ENCODE assay signal across 19 cellular contexts in the genomic region with DNA sequence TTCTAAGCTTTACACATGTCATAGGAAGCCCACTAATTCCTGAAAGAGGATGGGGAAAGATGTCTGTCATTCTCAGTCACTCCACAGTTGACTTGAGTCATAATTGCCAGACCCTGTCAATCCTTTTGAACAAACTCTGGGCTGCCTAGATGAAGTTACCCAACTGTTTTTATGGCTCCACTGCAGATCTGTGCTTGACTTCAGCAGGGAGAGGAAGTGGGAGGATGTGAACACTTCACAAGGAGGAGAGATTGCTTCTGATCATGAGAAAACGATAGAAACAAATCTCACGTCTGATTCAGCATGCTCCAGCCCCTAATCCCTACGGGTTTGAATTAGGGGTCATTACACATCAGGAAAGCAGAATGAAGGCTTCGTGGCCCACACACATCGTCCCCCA.
DNase-seq lines count a peak whose midpoint lies in the region; ATAC-seq and TF ChIP-seq lines count a peak whose summit lies in the region.
"Had no signal": no experiment of that assay in that cellular context is flagged by ENCODE, and none has a peak within 500 bp of the region (broad histone marks: within the 10 kb centered on the region; RNA-seq: fewer than 3 reads in every experiment).

No MANE protein-coding gene starts in this region.

- ATAC-seq in activated naive CD4-positive, alpha-beta T cell treated with anti-CD3 and anti-CD28 coated beads, Interleukin-2, amount 50 U/mL, for 72 hours, result peak; percentile 13 to 40
- no peak for ATAC-seq in GM21423 (IDR thresholded peaks at IDR 0.05; ENCODE audit: unreplicated experiment)
- ATAC-seq: HCT116, SK-N-SH treated with all-trans-retinoic acid at 6 μM for 48 hours had no signal

- H3K27me3 ChIP-seq in esophagus muscularis mucosa (no peaks in the 10 kb centered on the region), dorsolateral prefrontal cortex (no peaks in the 10 kb centered on the region)
- H3K27me3 ChIP-seq: BLaER1, SJCRH30 had no signal

- no peak for DNase-seq in activated naive CD4-positive, alpha-beta T cell treated with anti-CD3 and anti-CD28 coated beads, Interleukin-2, amount 50 U/mL, for 72 hours (ENCODE audit: low spot score in 2 of 2)
- DNase-seq in activated naive CD4-positive, alpha-beta T cell treated with anti-CD3 and anti-CD28 coated beads, Interleukin-2, amount 50 U/mL, for 16 hours, result no peak
- DNase-seq in Jurkat, Clone E6-1 (ENCODE audit: low read depth, low spot score), result peak; percentile 32
- DNase-seq in NOMO-1 (lab: John Stamatoyannopoulos, UW; ENCODE audit: unreplicated experiment in 2 of 2) (peak; percentile 59 to 83), esophagus muscularis mucosa (ENCODE audit: extremely low spot score) (peak; percentile 14), retina (no peak), dorsolateral prefrontal cortex (no peak)
- DNase-seq: CD4-positive, CD25-positive, alpha-beta regulatory T cell; IMR-90; NCI-H2029; NCI-H446; NCI-H524 treated with DMSO at 0.1 percent for 48 hours; NCI-H774; OCI-M1; SJCRH30 had no signal

- TF ChIP-seq EP300 in esophagus muscularis mucosa (IDR thresholded peaks at IDR 0.05), result no peak

- TF ChIP-seq POLR2A in esophagus muscularis mucosa (IDR thresholded peaks at IDR 0.05; ENCODE audit: low read depth), result no peak

- no peaks in the 10 kb centered on the region for H3K36me3 Mint-ChIP-seq in activated naive CD4-positive, alpha-beta T cell treated with anti-CD3 and anti-CD28 coated beads, Interleukin-2, amount 50 U/mL, for 72 hours
- H3K36me3 Mint-ChIP-seq: CD4-positive, CD25-positive, alpha-beta regulatory T cell had no signal

- intact Hi-C loops in esophagus muscularis mucosa (cut with DNase I), result no loop called here
- intact Hi-C loops in dorsolateral prefrontal cortex (cut with DNase I), result no loop called here

- no peak for TF ChIP-seq CTCF in esophagus muscularis mucosa (IDR thresholded peaks at IDR 0.05)
- no peak for TF ChIP-seq CTCF in dorsolateral prefrontal cortex (IDR thresholded peaks at IDR 0.05 in 54 of 56, conservative IDR thresholded peaks at IDR 0.05 in 2 of 56; ENCODE audit: low read depth in 1 of 56, partially characterized antibody in 56 of 56)

- peaks cover 0 to 12% of the 10 kb centered on the region in 2 donors for H3K9me3 Mint-ChIP-seq in activated naive CD4-positive, alpha-beta T cell treated with anti-CD3 and anti-CD28 coated beads, Interleukin-2, amount 50 U/mL, for 72 hours

- H3K9me3 ChIP-seq in esophagus muscularis mucosa, result no peaks in the 10 kb centered on the region
- H3K9me3 ChIP-seq: BLaER1, SJCRH30 had no signal

- H3K27ac ChIP-seq in esophagus muscularis mucosa (replicated peaks in 1 of 4) (no peak overlapping the region), dorsolateral prefrontal cortex (peak overlapping the region in 7 of 59 donors; percentile 4 to 48 (median 29))
- H3K27ac ChIP-seq: BLaER1, SJCRH30 had no signal

- H3K27ac Mint-ChIP-seq in activated naive CD4-positive, alpha-beta T cell treated with anti-CD3 and anti-CD28 coated beads, Interleukin-2, amount 50 U/mL, for 72 hours, result peak overlapping the region in 1 of 2 donors; percentile 56
- H3K27ac Mint-ChIP-seq: CD4-positive, CD25-positive, alpha-beta regulatory T cell had no signal

- 71% methylated on average over 5 of the region's 5 CpGs for whole genome bisulfite sequencing in esophagus muscularis mucosa

- H3K4me1 ChIP-seq in esophagus muscularis mucosa, result peaks cover 0 to 18% (median 7%) of the 10 kb centered on the region in 4 donors
- H3K4me1 ChIP-seq: BLaER1, SJCRH30 had no signal

- no peaks in the 10 kb centered on the region for H3K36me3 ChIP-seq in esophagus muscularis mucosa
- H3K36me3 ChIP-seq: BLaER1, SJCRH30 had no signal

- H3K4me3 ChIP-seq in Jurkat, Clone E6-1 (ENCODE audit: low read length), result no peak overlapping the region
- H3K4me3 ChIP-seq in esophagus muscularis mucosa (no peak overlapping the region), dorsolateral prefrontal cortex (no peak overlapping the region)
- H3K4me3 ChIP-seq: BLaER1, SJCRH30 had no signal

Comparison
In these comparisons a context has a peak if more than half of its experiments do, and no peak if none do; other contexts are left out.
1. DNase-seq: peak in Jurkat, Clone E6-1 (single experiment), NOMO-1 (2 of 2) and esophagus muscularis mucosa (single experiment); none in activated naive CD4-positive, alpha-beta T cell treated with anti-CD3 and anti-CD28 coated beads, Interleukin-2, amount 50 U/mL, for 72 hours (0 of 2), activated naive CD4-positive, alpha-beta T cell treated with anti-CD3 and anti-CD28 coated beads, Interleukin-2, amount 50 U/mL, for 16 hours (single experiment), retina (single experiment) and dorsolateral prefrontal cortex (0 of 10).